16 cellular contexts compared by ENCODE assay signal in genomic region chr2:181268174-181268867, GRCh38.
DNase-seq lines count a peak whose midpoint lies in the region; ATAC-seq and TF ChIP-seq lines count a peak whose summit lies in the region.
"Had no signal": no experiment of that assay in that cellular context is flagged by ENCODE, and none has a peak within 500 bp of the region (broad histone marks: within the 10 kb centered on the region; RNA-seq: fewer than 3 reads in every experiment).

No MANE protein-coding gene starts in this region.

- H3K4me1 ChIP-seq in upper lobe of right lung, result no peaks in the 10 kb centered on the region
- H3K4me1 ChIP-seq: prostate gland had no signal

- H3K27me3 ChIP-seq in upper lobe of right lung, result no peaks in the 10 kb centered on the region

- H3K4me3 ChIP-seq in lower leg skin (ENCODE audit: low read depth, poor library complexity, severe bottlenecking), result no peak overlapping the region
- no peak overlapping the region for H3K4me3 ChIP-seq in upper lobe of right lung
- H3K4me3 ChIP-seq: prostate gland had no signal

- TF ChIP-seq POLR2A in lower leg skin (IDR thresholded peaks at IDR 0.05), result no peak

- 77 to 80% methylated on average over 3 of the region's 3 CpGs for WGBS in lower leg skin, 2 donors

- no peaks in the 10 kb centered on the region for H3K36me3 ChIP-seq in upper lobe of right lung
- H3K36me3 ChIP-seq: prostate gland had no signal

- DNase-seq in NCI-H82 (lab: John Stamatoyannopoulos, UW), result peak; percentile 64
- no peak for DNase-seq in lower leg skin (ENCODE audit: low spot score in 2 of 2)
- no peak for DNase-seq in upper lobe of right lung
- no peak for DNase-seq in NCI-H774 (lab: John Stamatoyannopoulos, UW)
- DNase-seq in NAMALWA (ENCODE audit: low spot score), result no peak
- DNase-seq: activated CD4-positive, CD25-positive, alpha-beta regulatory T cell; activated T-cell treated with anti-CD3 and anti-CD28 coated beads, Interleukin-2, amount 50 U/mL, for 1 hour; DMS79 treated with DMSO at 0.1 percent for 48 hours; GOT3; islet precursor cell; NCI-H1092 treated with DMSO at 0.1 percent for 48 hours had no signal

- TF ChIP-seq CTCF in lower leg skin (IDR thresholded peaks at IDR 0.05) (no peak), upper lobe of right lung (IDR thresholded peaks at IDR 0.05) (no peak)

- H3K9me3 ChIP-seq in upper lobe of right lung, result no peaks in the 10 kb centered on the region
- H3K9me3 ChIP-seq: prostate gland had no signal

- intact Hi-C loops in lower leg skin (cut with DNase I; ENCODE audit: low total_unique reads) (no loop called here), upper lobe of right lung (cut with DNase I) (no loop called here)

- ATAC-seq in GM18498 (IDR thresholded peaks at IDR 0.05; ENCODE audit: unreplicated experiment) (peak; percentile 72), GM19395 (IDR thresholded peaks at IDR 0.05; ENCODE audit: unreplicated experiment) (peak; percentile 72), HG02981 (IDR thresholded peaks at IDR 0.05; ENCODE audit: unreplicated experiment) (peak; percentile 81), upper lobe of right lung (no peak)
- ATAC-seq: SK-N-SH treated with all-trans-retinoic acid at 6 μM for 48 hours had no signal

- H3K27ac ChIP-seq in upper lobe of right lung, result no peak overlapping the region
- H3K27ac ChIP-seq: prostate gland had no signal
